Comparison of ENCODE assay signal across 10 cellular contexts in the genomic region with DNA sequence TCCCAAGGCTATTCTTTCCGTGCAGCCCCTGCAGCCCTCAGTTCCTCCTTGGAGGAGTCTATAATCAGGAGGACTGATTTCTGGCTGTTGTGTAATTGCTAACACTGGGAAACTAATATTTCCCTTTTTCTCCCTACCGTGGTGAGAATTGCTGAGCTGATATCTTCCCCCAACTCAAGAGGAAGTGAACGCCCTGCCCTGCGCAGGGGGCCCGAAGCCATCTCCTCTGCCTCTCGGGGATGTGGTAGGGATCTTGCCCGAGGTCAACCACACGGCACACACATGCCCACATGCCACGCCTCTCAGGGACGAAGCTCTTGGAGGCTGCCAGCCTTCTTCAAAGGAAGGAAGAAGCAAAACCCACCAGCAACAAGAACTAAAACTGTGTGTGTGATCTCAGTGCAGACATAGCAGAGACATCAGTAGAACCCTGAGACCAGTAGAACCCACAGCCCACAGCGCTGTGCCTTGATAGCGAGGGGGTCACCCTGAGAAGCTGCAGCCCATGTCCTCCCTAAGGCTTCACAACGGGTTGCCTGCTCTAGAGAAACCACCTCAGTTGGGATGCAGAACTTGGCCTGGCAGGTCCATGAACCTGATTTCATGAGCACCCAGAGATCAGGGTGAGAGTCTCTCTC. TPM values are rescaled to one million over a fixed set of nuclear protein-coding genes. Genes with fewer than 3 reads are reported as not detected.
DNase-seq lines count a peak whose midpoint lies in the region; ATAC-seq and TF ChIP-seq lines count a peak whose summit lies in the region.
"Had no signal": no experiment of that assay in that cellular context is flagged by ENCODE, and none has a peak within 500 bp of the region (broad histone marks: within the 10 kb centered on the region; RNA-seq: fewer than 3 reads in every experiment).

No MANE protein-coding gene starts in this region.

- TF ChIP-seq CTCF in lower lobe of right lung (IDR thresholded peaks at IDR 0.05) = no peak

- peak overlapping the region; percentile 23 for H3K4me3 Mint-ChIP-seq in activated naive CD4-positive, alpha-beta T cell treated with anti-CD3 and anti-CD28 coated beads for 36 hours

- H3K4me3 ChIP-seq in lower lobe of right lung = no peak overlapping the region
- no peak overlapping the region for H3K4me3 ChIP-seq in aorta (ENCODE audit: low read length in 2 of 2)
- H3K4me3 ChIP-seq: tibial nerve had no signal

- intact Hi-C loops in activated naive CD4-positive, alpha-beta T cell treated with anti-CD3 and anti-CD28 coated beads for 36 hours (cut with micrococcal nuclease) = no loop called here
- intact Hi-C loops in lower lobe of right lung (cut with DNase I) = no loop called here
- intact Hi-C loops in aorta (cut with DNase I) = no loop called here

- H3K9me3 Mint-ChIP-seq in activated naive CD4-positive, alpha-beta T cell treated with anti-CD3 and anti-CD28 coated beads for 36 hours = no peaks in the 10 kb centered on the region

- H3K27me3 ChIP-seq in lower lobe of right lung (ENCODE audit: low read depth) (no peaks in the 10 kb centered on the region), aorta (ENCODE audit: control insufficient read depth in 1 of 2, insufficient read depth in 2 of 2, low read length in 1 of 2) (no peaks in the 10 kb centered on the region)
- H3K27me3 ChIP-seq: tibial nerve had no signal

- H3K27ac ChIP-seq in lower lobe of right lung (no peak overlapping the region), aorta (ENCODE audit: low read depth in 1 of 2, low read length in 2 of 2) (no peak overlapping the region)
- H3K27ac ChIP-seq: tibial nerve had no signal

- H3K4me1 Mint-ChIP-seq in activated naive CD4-positive, alpha-beta T cell treated with anti-CD3 and anti-CD28 coated beads for 36 hours (ENCODE audit: low read depth) = peaks cover 38% of the 10 kb centered on the region

- DNase-seq in stimulated activated naive CD4-positive, alpha-beta T cell (lab: John Stamatoyannopoulos, UW) = peak in 4 of 6 experiments; percentile 16 to 74 (median 67)
- DNase-seq in stimulated activated naive CD4-positive, alpha-beta T cell treated with Interleukin-2 at 50 U/mL for 16 hours (lab: John Stamatoyannopoulos, UW) = no peak
- DNase-seq in activated naive CD4-positive, alpha-beta T cell treated with anti-CD3 and anti-CD28 coated beads for 36 hours = peak; percentile 47
- DNase-seq in lower lobe of right lung (peak; percentile 80), aorta (peak in 1 of 2 donors; percentile 89), cerebellum (ENCODE audit: low spot score) (no peak), HuH-7.5 (ENCODE audit: low spot score) (no peak)
- DNase-seq: NCI-H526 had no signal

- no peaks in the 10 kb centered on the region for H3K9me3 ChIP-seq in lower lobe of right lung
- H3K9me3 ChIP-seq in aorta (ENCODE audit: control insufficient read depth, low read length) = no peaks in the 10 kb centered on the region
- H3K9me3 ChIP-seq: tibial nerve had no signal

- peak; percentile 76 to 94 for ATAC-seq in lower lobe of right lung
- peak; percentile 66 for ATAC-seq in aorta (ENCODE audit: low FRiP score)
- no peak for ATAC-seq in HG02798 (IDR thresholded peaks at IDR 0.05; ENCODE audit: poor library complexity, unreplicated experiment)

- H3K27ac Mint-ChIP-seq in activated naive CD4-positive, alpha-beta T cell treated with anti-CD3 and anti-CD28 coated beads for 36 hours = no peak overlapping the region

- CTCF ChIA-PET in activated naive CD4-positive, alpha-beta T cell treated with anti-CD3 and anti-CD28 coated beads for 36 hours (lab: Charles Lee) = interaction anchor here (1.2 to 1.5 kb wide), 2 partner anchors 8 to 110 kb away, joined by 3 read pairs; no protein-coding TSS in a partner anchor

- H3K36me3 ChIP-seq in lower lobe of right lung (no peaks in the 10 kb centered on the region), aorta (ENCODE audit: control insufficient read depth in 1 of 2, insufficient read depth in 2 of 2, low read length in 1 of 2) (no peaks in the 10 kb centered on the region)
- H3K36me3 ChIP-seq: tibial nerve had no signal

- H3K27me3 Mint-ChIP-seq in activated naive CD4-positive, alpha-beta T cell treated with anti-CD3 and anti-CD28 coated beads for 36 hours (ENCODE audit: low read depth) = no peaks in the 10 kb centered on the region

- WGBS in aorta, 2 donors = 79 to 80% methylated on average over 13 of the region's 13 CpGs

- peaks cover 14% of the 10 kb centered on the region for H3K4me1 ChIP-seq in lower lobe of right lung
- no peaks in the 10 kb centered on the region for H3K4me1 ChIP-seq in aorta (ENCODE audit: control insufficient read depth in 1 of 2, insufficient read depth in 2 of 2, low read length in 2 of 2)
- H3K4me1 ChIP-seq: tibial nerve had no signal

- no peaks in the 10 kb centered on the region for H3K36me3 Mint-ChIP-seq in activated naive CD4-positive, alpha-beta T cell treated with anti-CD3 and anti-CD28 coated beads for 36 hours (ENCODE audit: low read depth)

RNA-seq across cellular contexts. Expression of gene ULK2, which starts 8.9 kb away (rescaled TPM):
- total RNA-seq in activated naive CD4-positive, alpha-beta T cell treated with anti-CD3 and anti-CD28 coated beads for 36 hours = 10 to 100 TPM; 10.2 to 10.3 TPM
- total RNA-seq in lower lobe of right lung (20.1 TPM), aorta (10 to 100 TPM; 21.9 to 28.9 TPM), cerebellum (81.6 TPM)
- polyA plus RNA-seq in aorta = 10 to 100 TPM in 1 of 2 donors, 1 to 10 TPM in 1; 5.6 to 11.7 TPM

Comparison
In these comparisons a context has a peak if more than half of its experiments do, and no peak if none do; other contexts are left out.
1. DNase-seq: peak in stimulated activated naive CD4-positive, alpha-beta T cell (4 of 6), activated naive CD4-positive, alpha-beta T cell treated with anti-CD3 and anti-CD28 coated beads for 36 hours (single experiment) and lower lobe of right lung (single experiment); none in stimulated activated naive CD4-positive, alpha-beta T cell treated with Interleukin-2 at 50 U/mL for 16 hours (single experiment), cerebellum (single experiment) and HuH-7.5 (single experiment).